Comparison of ENCODE assay signal across 20 cellular contexts in the genomic region with DNA sequence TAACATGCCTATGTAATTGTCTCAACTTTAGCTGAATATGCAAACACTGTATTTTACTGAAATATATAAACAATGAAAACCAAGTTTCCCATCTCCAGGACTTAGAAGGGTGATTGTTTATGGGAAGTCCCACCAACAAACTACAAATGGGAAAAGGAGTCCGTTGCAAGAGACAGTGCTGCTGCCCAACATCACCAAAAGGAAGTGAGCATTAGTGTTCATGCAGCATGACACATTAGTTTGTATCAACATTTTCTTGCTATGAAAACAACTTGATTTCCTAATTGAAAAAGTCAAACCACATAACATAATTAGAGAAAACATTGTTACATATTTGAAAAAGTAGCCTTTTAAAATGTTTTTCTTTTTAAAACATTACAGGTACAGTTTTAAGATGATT.
"Had no signal": no experiment of that assay in that cellular context is flagged by ENCODE, and none has a peak within 500 bp of the region (broad histone marks: within the 10 kb centered on the region; RNA-seq: fewer than 3 reads in every experiment).

No MANE protein-coding gene starts in this region.

- H3K27me3 ChIP-seq: brain microvascular endothelial cell, dorsolateral prefrontal cortex, esophagus squamous epithelium, right lobe of liver, spleen, transverse colon had no signal

- DNase-seq: activated CD4-positive, alpha-beta T cell treated with anti-CD3 and anti-CD28 coated beads, Interleukin-2, amount 50 U/mL, for 4 hours; activated effector memory CD4-positive, alpha-beta T cell treated with Interleukin-2 at 50 U/mL for 16 hours; activated T-cell treated with anti-CD3 and anti-CD28 coated beads, Interleukin-2, amount 50 U/mL, for 1 hour; brain microvascular endothelial cell; cerebellar nuclear complex; dorsolateral prefrontal cortex; esophagus squamous epithelium; immature natural killer cell; left cardiac atrium; mammary epithelial cell; mucosa of descending colon; naive thymus-derived CD8-positive, alpha-beta T cell; right lobe of liver; spleen; stimulated activated CD4-positive, alpha-beta T cell treated with anti-CD3 and anti-CD28 coated beads, Interleukin-1b, Interleukin-23, amount 100 ng/mL, for 48 hours; stimulated activated naive B cell treated with anti-CD40 and anti-IgM and Interleukin-4, amounts not matched to agents 10 μg/mL and 1 μg/mL and 100 μg/mL, for 72 hours; SW 1271; transverse colon had no signal

- H3K27ac ChIP-seq: brain microvascular endothelial cell, dorsolateral prefrontal cortex, esophagus squamous epithelium, prostate gland, right lobe of liver, spleen, transverse colon had no signal

- ATAC-seq: activated CD4-positive, CD25-positive, alpha-beta regulatory T cell treated with anti-CD3 and anti-CD28 coated beads, Interleukin-2, amount 50 U/mL, for 24 hours; left cardiac atrium; mucosa of descending colon; naive thymus-derived CD8-positive, alpha-beta T cell; right lobe of liver; stimulated activated naive B cell treated with anti-CD40 and anti-IgM and Interleukin-4, amounts not matched to agents 10 μg/mL and 1 μg/mL and 100 μg/mL, for 72 hours had no signal

- H3K4me3 ChIP-seq: dorsolateral prefrontal cortex, esophagus squamous epithelium, mucosa of descending colon, prostate gland, right lobe of liver, spleen, transverse colon had no signal

- H3K36me3 ChIP-seq: brain microvascular endothelial cell, esophagus squamous epithelium, prostate gland, right lobe of liver, spleen, transverse colon had no signal

- H3K9me3 ChIP-seq: esophagus squamous epithelium, mucosa of descending colon, prostate gland, right lobe of liver, spleen, transverse colon had no signal

- H3K4me1 ChIP-seq: esophagus squamous epithelium, prostate gland, right lobe of liver, spleen, transverse colon had no signal
